In the genomic region with DNA sequence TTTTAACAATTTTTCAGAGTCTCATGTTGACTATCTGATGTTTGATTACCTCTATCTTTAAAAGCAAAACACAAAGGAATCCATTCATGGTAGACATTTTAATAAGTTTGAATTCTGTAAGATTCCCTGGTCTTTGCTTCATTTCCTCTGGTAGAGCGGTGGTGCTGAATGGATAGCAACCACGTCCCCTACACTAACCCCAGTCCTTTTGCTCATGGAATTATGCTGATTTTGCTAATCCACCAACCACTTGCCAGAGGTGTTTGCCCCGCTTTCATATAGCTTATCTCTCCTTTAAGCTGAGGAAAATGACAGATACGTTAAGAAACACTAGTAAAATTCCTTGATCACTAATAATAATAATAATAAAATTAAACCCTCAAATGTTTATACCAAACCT, we compare ENCODE assay signal across 29 cellular contexts. TPM values are rescaled to one million over a fixed set of nuclear protein-coding genes. Genes with fewer than 3 reads are reported as not detected.
DNase-seq lines count a peak whose midpoint lies in the region; ATAC-seq, FAIRE-seq and TF ChIP-seq lines count a peak whose summit lies in the region.
"Had no signal": no experiment of that assay in that cellular context is flagged by ENCODE, and none has a peak within 500 bp of the region (broad histone marks: within the 10 kb centered on the region; RNA-seq: fewer than 3 reads in every experiment).

No MANE protein-coding gene starts in this region.

- no peak overlapping the region for H3K23ac ChIP-seq in IMR-90 (ENCODE audit: low read depth, low read length)

- POLR2A ChIA-PET in IMR-90 (lab: Charles Lee; ENCODE audit: unreplicated experiment): no interaction called here
- POLR2A ChIA-PET in endothelial cell of umbilical vein (lab: Charles Lee): no interaction called here

- H3K27me3 ChIP-seq in IMR-90 (ENCODE audit: control insufficient read depth, insufficient read depth, low read length): no peaks in the 10 kb centered on the region
- H3K27me3 ChIP-seq in endothelial cell of umbilical vein (ENCODE audit: control insufficient read depth in 2 of 2, insufficient read depth in 2 of 2, low read length in 2 of 2): no peaks in the 10 kb centered on the region
- H3K27me3 ChIP-seq in gastrocnemius medialis: no peaks in the 10 kb centered on the region
- H3K27me3 ChIP-seq: BLaER1, hepatocyte, testis, vagina had no signal

- H2BK20ac ChIP-seq in IMR-90 (ENCODE audit: low read depth, low read length): no peak overlapping the region

- no peaks in the 10 kb centered on the region for H3K79me1 ChIP-seq in IMR-90 (ENCODE audit: low read depth in 1 of 2, low read length in 2 of 2)

- no peak for TF ChIP-seq RAD21 in IMR-90 (IDR thresholded peaks at IDR 0.05; ENCODE audit: low read length)

- in situ Hi-C loops in IMR-90 (cut with MboI; ENCODE audit: low sequenced_read_pairs) (no loop called here), gastrocnemius medialis (cut with MboI; ENCODE audit: low sequenced_read_pairs in 4 of 4) (no loop called here)

- H2AK9ac ChIP-seq in IMR-90 (replicated peaks; ENCODE audit: low read depth, low read length, poor library complexity): no peak overlapping the region

- H4K20me1 ChIP-seq in IMR-90 (ENCODE audit: insufficient read depth, low read length) (no peaks in the 10 kb centered on the region), endothelial cell of umbilical vein (replicated peaks; ENCODE audit: control insufficient read depth, extremely low read depth, insufficient read depth, low read length) (no peaks in the 10 kb centered on the region)
- H4K20me1 ChIP-seq: BLaER1 had no signal

- H3K4me2 ChIP-seq in IMR-90 (ENCODE audit: low read depth, low read length): no peak overlapping the region
- H3K4me2 ChIP-seq in endothelial cell of umbilical vein (ENCODE audit: insufficient read depth, low read length): no peak overlapping the region
- H3K4me2 ChIP-seq: BLaER1, hepatocyte had no signal

- H2AFZ ChIP-seq in IMR-90 (replicated peaks; ENCODE audit: low read length, poor library complexity): no peak overlapping the region
- H2AFZ ChIP-seq in endothelial cell of umbilical vein (ENCODE audit: low read depth, low read length): no peak overlapping the region
- H2AFZ ChIP-seq: hepatocyte had no signal

- no peaks in the 10 kb centered on the region for H3K36me3 ChIP-seq in IMR-90 (ENCODE audit: control insufficient read depth, insufficient read depth, low read length)
- no peaks in the 10 kb centered on the region for H3K36me3 ChIP-seq in endothelial cell of umbilical vein (ENCODE audit: control insufficient read depth in 2 of 2, extremely low read depth in 1 of 2, insufficient read depth in 2 of 2, low read length in 2 of 2)
- no peaks in the 10 kb centered on the region for H3K36me3 ChIP-seq in gastrocnemius medialis
- H3K36me3 ChIP-seq: BLaER1, breast epithelium, left ventricle myocardium inferior, vagina had no signal

- no peak overlapping the region for H3K14ac ChIP-seq in IMR-90 (replicated peaks; ENCODE audit: low read depth, low read length)

- H3K9me3 ChIP-seq in IMR-90 (ENCODE audit: control insufficient read depth, insufficient read depth, low read length) (no peaks in the 10 kb centered on the region), endothelial cell of umbilical vein (replicated peaks; ENCODE audit: control insufficient read depth, insufficient read depth, low read length) (no peaks in the 10 kb centered on the region), gastrocnemius medialis (no peaks in the 10 kb centered on the region)
- H3K9me3 ChIP-seq: BLaER1, breast epithelium, left ventricle myocardium inferior, testis, vagina had no signal

- CTCF ChIA-PET in IMR-90 (lab: Yijun Ruan, JAX) (no interaction called here), endothelial cell of umbilical vein (lab: Charles Lee) (no interaction called here)

- H3K4me1 ChIP-seq in IMR-90 (ENCODE audit: control insufficient read depth, insufficient read depth, low read length) (no peaks in the 10 kb centered on the region), endothelial cell of umbilical vein (ENCODE audit: control insufficient read depth, extremely low read depth, insufficient read depth, low read length) (no peaks in the 10 kb centered on the region), gastrocnemius medialis (no peaks in the 10 kb centered on the region)
- H3K4me1 ChIP-seq: breast epithelium, left ventricle myocardium inferior had no signal

- H2BK5ac ChIP-seq in IMR-90 (ENCODE audit: low read depth, low read length, poor library complexity, severe bottlenecking): no peak overlapping the region

- ATAC-seq in IMR-90 (ENCODE audit: low read depth) (peak; percentile 60; the same call in 1 of the 2 replicates), gastrocnemius medialis (no peak)
- ATAC-seq: HCT116; natural killer cell; stimulated activated naive CD8-positive, alpha-beta T cell treated with anti-CD3 and anti-CD28 coated beads, Interleukin-15, Interleukin-2, amounts not matched to agents 100 U/mL and 50 U/mL, for 24 hours had no signal

- peak; percentile 60 for FAIRE-seq in endothelial cell of umbilical vein (lab: Jason Lieb, UNC)
- FAIRE-seq: RCC 7860 had no signal

- BruUV-seq in IMR-90 (replicated peaks; lab: Mats Ljungman, UMichigan) (no TSS peak), endothelial cell of umbilical vein (replicated peaks; lab: Mats Ljungman, UMichigan) (no TSS peak)

- dilution Hi-C loops in IMR-90 (cut with HindIII; ENCODE audit: low sequenced_read_pairs, unreplicated experiment): no loop called here
- dilution Hi-C loops in endothelial cell of umbilical vein (cut with MboI; ENCODE audit: extremely low pct_ligation_motif_present, low sequenced_read_pairs): no loop called here

- H3K56ac ChIP-seq in IMR-90 (ENCODE audit: extremely low read depth, insufficient read depth, low read length): no peak overlapping the region

- DNase-seq in AG08396 (ENCODE audit: low spot score) (peak; percentile 20), IMR-90 (peak; percentile 29), endothelial cell of umbilical vein (ENCODE audit: low read depth, low spot score) (no peak), lung microvascular endothelial cell (ENCODE audit: low read depth in 2 of 2) (peak; percentile 16 to 36), mesenteric fat pad (ENCODE audit: low spot score) (no peak), erythroblast (lab: John Stamatoyannopoulos, UW) (no peak), gastrocnemius medialis (no peak), COLO668 (lab: John Stamatoyannopoulos, UW; ENCODE audit: unreplicated experiment) (no peak)
- DNase-seq: activated B cell treated with CpG ODN at 0.5 μM for 24 hours; activated CD4-positive, alpha-beta T cell treated with anti-CD3 and anti-CD28 coated beads, Interleukin-2, amount 50 U/mL, for 4 hours; activated naive CD4-positive, alpha-beta T cell treated with anti-CD3 and anti-CD28 coated beads for 36 hours; amniotic stem cell; effector CD8-positive, alpha-beta T cell; foreskin melanocyte; GF-D8; left ventricle myocardium inferior; natural killer cell; NCI-H187; NCI-H69; SIG-M5; stimulated activated naive CD8-positive, alpha-beta T cell treated with anti-CD3 and anti-CD28 coated beads, Interleukin-15, Interleukin-2, amounts not matched to agents 100 U/mL and 50 U/mL, for 24 hours; testis had no signal

- no peak overlapping the region for H3K27ac ChIP-seq in IMR-90 (ENCODE audit: insufficient read depth, low read length)
- H3K27ac ChIP-seq in endothelial cell of umbilical vein (ENCODE audit: insufficient read depth, low read depth, low read length): no peak overlapping the region
- no peak overlapping the region for H3K27ac ChIP-seq in gastrocnemius medialis
- H3K27ac ChIP-seq: BLaER1, breast epithelium, hepatocyte, left ventricle myocardium inferior, skin epidermis, testis, vagina had no signal

- no peak overlapping the region for H3K18ac ChIP-seq in IMR-90 (ENCODE audit: low read depth, low read length)

- H3K4me3 ChIP-seq in IMR-90 (ENCODE audit: insufficient read depth, low read depth, low read length): no peak overlapping the region
- H3K4me3 ChIP-seq in endothelial cell of umbilical vein (replicated peaks in 1 of 3; ENCODE audit: insufficient read depth in 1 of 3, low read depth in 1 of 3, low read length in 3 of 3): no peak overlapping the region
- H3K4me3 ChIP-seq in gastrocnemius medialis: no peak overlapping the region
- H3K4me3 ChIP-seq: BLaER1, breast epithelium, hepatocyte, left ventricle myocardium inferior, skin epidermis, testis, vagina had no signal

- no peak overlapping the region for H4K5ac ChIP-seq in IMR-90 (ENCODE audit: low read depth, low read length)

- H4K8ac ChIP-seq in IMR-90 (ENCODE audit: low read depth in 2 of 2, low read length in 2 of 2): no peak overlapping the region

- H3K4ac ChIP-seq in IMR-90 (ENCODE audit: low read depth, low read length): no peak overlapping the region

- no peak overlapping the region for H4K91ac ChIP-seq in IMR-90 (ENCODE audit: insufficient read depth, low read depth, low read length)

- H2AK5ac ChIP-seq in IMR-90 (ENCODE audit: low read depth, low read length): no peak overlapping the region

- intact Hi-C loops in IMR-90 (cut with micrococcal nuclease) (no loop called here), endothelial cell of umbilical vein (cut with micrococcal nuclease) (no loop called here), gastrocnemius medialis (cut with DNase I; ENCODE audit: low total_unique reads) (no loop called here)

- TF ChIP-seq POLR2A in IMR-90 (IDR thresholded peaks at IDR 0.05; ENCODE audit: low read depth, low read length): no peak
- TF ChIP-seq POLR2A in endothelial cell of umbilical vein (IDR thresholded peaks at IDR 0.05; ENCODE audit: low read depth, low read length): no peak
- TF ChIP-seq POLR2A in erythroblast (IDR thresholded peaks at IDR 0.05; ENCODE audit: low read length): no peak
- no peak for TF ChIP-seq POLR2A in gastrocnemius medialis (IDR thresholded peaks at IDR 0.05)

- TF ChIP-seq CTCF in IMR-90 (conservative IDR thresholded peaks at IDR 0.05; ENCODE audit: low read depth, low read length) (no peak), endothelial cell of umbilical vein (IDR thresholded peaks at IDR 0.05; ENCODE audit: extremely low read depth in 1 of 2, insufficient read depth in 1 of 2, low read depth in 1 of 2, low read length in 2 of 2) (no peak), gastrocnemius medialis (IDR thresholded peaks at IDR 0.05 in 4 of 5, conservative IDR thresholded peaks at IDR 0.05 in 1 of 5) (no peak)

- WGBS in IMR-90 (ENCODE audit: extremely low coverage in 2 of 2, insufficient read length in 1 of 2), 2 experiments: no CpG with 5 or more reads among the region's 4 CpGs

- H2BK15ac ChIP-seq in IMR-90 (ENCODE audit: low read depth, low read length): no peak overlapping the region

- H3K9me1 ChIP-seq in IMR-90 (ENCODE audit: insufficient read depth, low read length) (no peaks in the 10 kb centered on the region), endothelial cell of umbilical vein (replicated peaks; ENCODE audit: control insufficient read depth, extremely low read depth, insufficient read depth, low read length) (no peaks in the 10 kb centered on the region)

- no peak overlapping the region for H3K9ac ChIP-seq in IMR-90 (ENCODE audit: low read depth, low read length)
- no peak overlapping the region for H3K9ac ChIP-seq in endothelial cell of umbilical vein (replicated peaks; ENCODE audit: extremely low read depth, insufficient read depth, low read length)
- H3K9ac ChIP-seq: BLaER1 had no signal

- no peaks in the 10 kb centered on the region for H3K79me2 ChIP-seq in endothelial cell of umbilical vein (ENCODE audit: control insufficient read depth, insufficient read depth, low read length)

- no peak overlapping the region for H2BK120ac ChIP-seq in IMR-90 (ENCODE audit: low read depth, low read length)

RNA-seq across cellular contexts. Expression of a gene that starts 9.5 kb away (rescaled TPM):
- not detected in 2 replicates for total RNA-seq in IMR-90 (2012; rRNA removed)
- polyA plus RNA-seq in IMR-90 (2012; rRNA removed): not detected in 2 replicates
- not detected in 2 replicates for polyA plus RNA-seq in IMR-90 (2012; cell fraction: cytosol; rRNA removed)
- 0.01 TPM in 1 of 2 replicates, not detected in the other for polyA plus RNA-seq in IMR-90 (2012; cell fraction: nucleus; rRNA removed; ENCODE audit: low replicate concordance)
- not detected in 2 replicates for total RNA-seq in endothelial cell of umbilical vein
- polyA plus RNA-seq in endothelial cell of umbilical vein: 0.07 and 0.08 TPM in 2 replicates
- polyA plus RNA-seq in endothelial cell of umbilical vein (2011; cell fraction: cytosol; rRNA removed): 0.01 and 0.06 TPM in 2 replicates
- 0.10 and 0.20 TPM in 2 replicates for polyA plus RNA-seq in endothelial cell of umbilical vein (2011; cell fraction: nucleus; rRNA removed)
- 0.05 and 0.14 TPM in 2 replicates for polyA plus RNA-seq in endothelial cell of umbilical vein (2012)
- polyA minus RNA-seq in endothelial cell of umbilical vein: not detected in 2 replicates
- polyA minus RNA-seq in endothelial cell of umbilical vein (2011; cell fraction: cytosol; rRNA and poly(A)+ RNA removed): not detected
- 0.34 TPM in 1 of 2 replicates, not detected in the other for polyA minus RNA-seq in endothelial cell of umbilical vein (2011; cell fraction: nucleus; rRNA and poly(A)+ RNA removed)
- total RNA-seq in lung microvascular endothelial cell: under 0.01 TPM in 1 of 2 replicates, not detected in the other
- total RNA-seq in mesenteric fat pad: not detected
- total RNA-seq in gastrocnemius medialis: under 1 TPM in 1 of 4 donors, not detected in 3; 1.00 TPM
- total RNA-seq: activated B cell treated with CpG ODN at 0.5 μM for 24 hours; activated naive CD4-positive, alpha-beta T cell treated with anti-CD3 and anti-CD28 coated beads for 36 hours; left ventricle myocardium inferior; natural killer cell; vagina had no signal

Comparison
In these comparisons a context has a peak if more than half of its experiments do, and no peak if none do; other contexts are left out.
1. DNase-seq: peak in AG08396 (single experiment), IMR-90 (single experiment) and lung microvascular endothelial cell (2 of 2); none in endothelial cell of umbilical vein (single experiment), mesenteric fat pad (single experiment), erythroblast (0 of 2), gastrocnemius medialis (0 of 2) and COLO668 (single experiment).